In the genomic region with DNA sequence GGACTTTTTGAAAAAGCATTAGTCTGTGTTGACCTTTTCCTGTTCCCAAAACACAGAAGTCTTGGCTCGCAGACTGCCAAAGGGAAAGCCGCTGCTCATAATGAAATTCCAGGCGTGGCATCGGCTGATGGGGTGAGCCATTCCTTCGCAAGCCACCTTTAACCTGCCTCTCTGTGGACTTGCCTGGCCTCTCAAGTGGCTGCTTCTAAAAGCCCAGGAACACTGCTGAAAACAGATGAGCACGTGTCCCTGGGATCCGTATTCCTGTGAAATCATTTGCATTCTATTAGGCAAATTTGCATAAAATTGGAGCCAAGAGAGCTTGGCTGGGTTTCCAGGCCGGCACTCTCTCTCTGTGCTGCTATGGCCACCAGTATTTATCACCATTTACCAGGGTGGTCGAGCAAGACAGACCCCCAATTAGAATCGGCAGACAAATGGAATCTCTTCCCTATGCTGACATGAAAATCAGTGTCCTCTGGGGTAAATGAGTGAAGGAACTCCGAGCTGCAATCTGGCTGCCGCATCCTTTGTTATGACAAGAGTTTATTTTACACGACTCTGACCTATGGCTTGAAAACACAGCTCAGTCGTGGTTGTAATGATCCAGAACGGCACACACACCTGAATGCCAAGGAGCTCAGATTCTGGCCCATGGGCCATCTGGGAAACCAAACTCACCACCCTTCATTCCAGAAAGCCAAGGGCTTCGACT, we compare ENCODE assay signal across 1 cellular context.
TF ChIP-seq lines count a peak whose summit lies in the region.

No MANE protein-coding gene starts in this region.

TF ChIP-seq in SK-N-SH, 30 proteins besides CTCF, POLR2A, EP300 and RAD21 (continued from another document):
- TF ChIP-seq, protein P1, sequence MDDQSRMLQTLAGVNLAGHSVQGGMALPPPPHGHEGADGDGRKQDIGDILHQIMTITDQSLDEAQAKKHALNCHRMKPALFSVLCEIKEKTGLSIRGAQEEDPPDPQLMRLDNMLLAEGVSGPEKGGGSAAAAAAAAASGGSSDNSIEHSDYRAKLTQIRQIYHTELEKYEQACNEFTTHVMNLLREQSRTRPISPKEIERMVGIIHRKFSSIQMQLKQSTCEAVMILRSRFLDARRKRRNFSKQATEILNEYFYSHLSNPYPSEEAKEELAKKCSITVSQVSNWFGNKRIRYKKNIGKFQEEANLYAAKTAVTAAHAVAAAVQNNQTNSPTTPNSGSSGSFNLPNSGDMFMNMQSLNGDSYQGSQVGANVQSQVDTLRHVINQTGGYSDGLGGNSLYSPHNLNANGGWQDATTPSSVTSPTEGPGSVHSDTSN (IDR thresholded peaks at IDR 0.05) = no peak
- TF ChIP-seq NRF1 (IDR thresholded peaks at IDR 0.05; ENCODE audit: low read depth, low read length) = no peak
- TF ChIP-seq, protein P2, sequence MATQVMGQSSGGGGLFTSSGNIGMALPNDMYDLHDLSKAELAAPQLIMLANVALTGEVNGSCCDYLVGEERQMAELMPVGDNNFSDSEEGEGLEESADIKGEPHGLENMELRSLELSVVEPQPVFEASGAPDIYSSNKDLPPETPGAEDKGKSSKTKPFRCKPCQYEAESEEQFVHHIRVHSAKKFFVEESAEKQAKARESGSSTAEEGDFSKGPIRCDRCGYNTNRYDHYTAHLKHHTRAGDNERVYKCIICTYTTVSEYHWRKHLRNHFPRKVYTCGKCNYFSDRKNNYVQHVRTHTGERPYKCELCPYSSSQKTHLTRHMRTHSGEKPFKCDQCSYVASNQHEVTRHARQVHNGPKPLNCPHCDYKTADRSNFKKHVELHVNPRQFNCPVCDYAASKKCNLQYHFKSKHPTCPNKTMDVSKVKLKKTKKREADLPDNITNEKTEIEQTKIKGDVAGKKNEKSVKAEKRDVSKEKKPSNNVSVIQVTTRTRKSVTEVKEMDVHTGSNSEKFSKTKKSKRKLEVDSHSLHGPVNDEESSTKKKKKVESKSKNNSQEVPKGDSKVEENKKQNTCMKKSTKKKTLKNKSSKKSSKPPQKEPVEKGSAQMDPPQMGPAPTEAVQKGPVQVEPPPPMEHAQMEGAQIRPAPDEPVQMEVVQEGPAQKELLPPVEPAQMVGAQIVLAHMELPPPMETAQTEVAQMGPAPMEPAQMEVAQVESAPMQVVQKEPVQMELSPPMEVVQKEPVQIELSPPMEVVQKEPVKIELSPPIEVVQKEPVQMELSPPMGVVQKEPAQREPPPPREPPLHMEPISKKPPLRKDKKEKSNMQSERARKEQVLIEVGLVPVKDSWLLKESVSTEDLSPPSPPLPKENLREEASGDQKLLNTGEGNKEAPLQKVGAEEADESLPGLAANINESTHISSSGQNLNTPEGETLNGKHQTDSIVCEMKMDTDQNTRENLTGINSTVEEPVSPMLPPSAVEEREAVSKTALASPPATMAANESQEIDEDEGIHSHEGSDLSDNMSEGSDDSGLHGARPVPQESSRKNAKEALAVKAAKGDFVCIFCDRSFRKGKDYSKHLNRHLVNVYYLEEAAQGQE (IDR thresholded peaks at IDR 0.05; ENCODE audit: low read depth, low read length) = no peak
